ENCODE assay signal across 11 cellular contexts in the genomic region with DNA sequence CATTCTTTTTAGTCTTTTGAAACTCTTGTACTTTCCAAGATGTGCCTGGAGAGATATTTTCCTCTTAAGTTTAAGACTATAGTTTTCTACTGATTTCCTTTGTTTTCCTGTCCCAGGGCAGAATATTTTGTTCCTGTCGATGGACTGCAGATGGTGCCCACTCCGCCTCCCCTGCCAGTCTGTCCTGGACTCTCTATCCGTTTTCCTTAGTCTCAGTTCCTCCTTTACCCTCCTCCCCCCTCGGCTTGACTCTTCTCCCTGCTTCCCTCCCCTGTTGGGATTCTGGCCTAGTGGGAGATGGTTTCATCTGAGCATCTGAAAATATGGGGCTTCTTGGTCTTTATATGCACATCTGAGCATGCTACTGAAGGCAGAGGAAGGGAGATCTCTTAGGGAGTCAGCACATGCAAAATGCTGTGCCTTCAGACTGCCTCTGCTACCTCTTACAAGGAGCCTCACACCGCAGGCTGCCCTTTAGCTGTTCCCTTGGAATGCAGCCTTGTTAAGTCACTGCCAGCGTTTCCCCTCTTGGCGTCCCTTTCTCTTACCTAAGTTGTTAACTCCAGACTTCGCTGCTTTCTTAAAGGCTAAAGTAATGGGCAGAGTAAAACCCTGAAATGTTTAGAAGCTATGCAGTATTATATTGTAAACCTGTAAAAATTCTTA. TPM values are rescaled to one million over a fixed set of nuclear protein-coding genes. Genes with fewer than 3 reads are reported as not detected.
A peak's percentile ranks its signal among the peaks of the same experiment; 100 is the strongest.
DNase-seq lines count a peak whose midpoint lies in the region; ATAC-seq and TF ChIP-seq lines count a peak whose summit lies in the region.
"Had no signal": no experiment of that assay in that cellular context is flagged by ENCODE, and none has a peak within 500 bp of the region (broad histone marks: within the 10 kb centered on the region; RNA-seq: fewer than 3 reads in every experiment).

No MANE protein-coding gene starts in this region.

- H3K4me2 ChIP-seq in mesendoderm (ENCODE audit: low read length), result no peak overlapping the region

- TF ChIP-seq POLR2A in body of pancreas (IDR thresholded peaks at IDR 0.05) (no peak), transverse colon (IDR thresholded peaks at IDR 0.05) (no peak)

- no peak overlapping the region for H3K56ac ChIP-seq in mesendoderm (ENCODE audit: low read length)

- no peak overlapping the region for H3K4me3 ChIP-seq in body of pancreas
- H3K4me3 ChIP-seq in mesendoderm (ENCODE audit: low read length), result no peak overlapping the region
- H3K4me3 ChIP-seq in transverse colon, result no peak overlapping the region
- H3K4me3 ChIP-seq: right lobe of liver had no signal

- no peaks in the 10 kb centered on the region for H3K79me2 ChIP-seq in mesendoderm (ENCODE audit: control insufficient read depth, insufficient read depth, low read length)

- peaks cover 63% of the 10 kb centered on the region for H3K4me1 Mint-ChIP-seq in activated naive CD4-positive, alpha-beta T cell treated with anti-CD3 and anti-CD28 coated beads, Interleukin-2, amount 50 U/mL, for 24 hours
- H3K4me1 Mint-ChIP-seq in activated naive CD4-positive, alpha-beta T cell treated with anti-CD3 and anti-CD28 coated beads for 36 hours (ENCODE audit: low read depth), result peaks cover 69% of the 10 kb centered on the region

- no peak overlapping the region for H4K8ac ChIP-seq in mesendoderm (ENCODE audit: low read depth, low read length)

- H3K23ac ChIP-seq in mesendoderm (ENCODE audit: low read length), result no peak overlapping the region

- H3K79me1 ChIP-seq in mesendoderm (ENCODE audit: low read length), result no peaks in the 10 kb centered on the region

- H4K5ac ChIP-seq in mesendoderm (ENCODE audit: low read length), result no peak overlapping the region

- no peak overlapping the region for H3K18ac ChIP-seq in mesendoderm (ENCODE audit: low read length)

- H2AK5ac ChIP-seq in mesendoderm (ENCODE audit: low read length), result no peak overlapping the region

- H3K27me3 Mint-ChIP-seq in activated naive CD4-positive, alpha-beta T cell treated with anti-CD3 and anti-CD28 coated beads, Interleukin-2, amount 50 U/mL, for 24 hours, result no peaks in the 10 kb centered on the region
- no peaks in the 10 kb centered on the region for H3K27me3 Mint-ChIP-seq in activated naive CD4-positive, alpha-beta T cell treated with anti-CD3 and anti-CD28 coated beads for 36 hours (ENCODE audit: low read depth)

- in situ Hi-C loops in transverse colon (cut with MboI; ENCODE audit: low pct_ligation_motif_present in 1 of 4, low pct_unique_long_range_greater_than_20kb in 1 of 4, low sequenced_read_pairs in 3 of 4), result no loop called here

- peaks cover 2% of the 10 kb centered on the region for H3K36me3 Mint-ChIP-seq in activated naive CD4-positive, alpha-beta T cell treated with anti-CD3 and anti-CD28 coated beads, Interleukin-2, amount 50 U/mL, for 24 hours
- no peaks in the 10 kb centered on the region for H3K36me3 Mint-ChIP-seq in activated naive CD4-positive, alpha-beta T cell treated with anti-CD3 and anti-CD28 coated beads for 36 hours (ENCODE audit: low read depth)

- DNase-seq in activated naive CD4-positive, alpha-beta T cell treated with anti-CD3 and anti-CD28 coated beads for 36 hours, result no peak
- no peak for DNase-seq in body of pancreas
- peak; percentile 92 for DNase-seq in mesendoderm
- no peak for DNase-seq in transverse colon
- DNase-seq in retina, result no peak
- no peak for DNase-seq in NCI-H2196 (lab: John Stamatoyannopoulos, UW; ENCODE audit: unreplicated experiment)
- DNase-seq in GM10266 (ENCODE audit: extremely low spot score), result no peak
- DNase-seq: NCI-H524 treated with DMSO at 0.1 percent for 48 hours, right lobe of liver, WERI-Rb-1 had no signal

- H3K27ac ChIP-seq in body of pancreas, result peak overlapping the region in 3 of 4 donors; percentile 19 to 70 (median 51)
- H3K27ac ChIP-seq in mesendoderm (ENCODE audit: low read depth, low read length), result no peak overlapping the region
- peak overlapping the region; percentile 58 to 74 (median 65) for H3K27ac ChIP-seq in transverse colon
- H3K27ac ChIP-seq: right lobe of liver, WERI-Rb-1 had no signal

- H2BK15ac ChIP-seq in mesendoderm (replicated peaks; ENCODE audit: low read depth), result no peak overlapping the region

- H3K27ac Mint-ChIP-seq in activated naive CD4-positive, alpha-beta T cell treated with anti-CD3 and anti-CD28 coated beads, Interleukin-2, amount 50 U/mL, for 24 hours, result peak overlapping the region; percentile 55
- H3K27ac Mint-ChIP-seq in activated naive CD4-positive, alpha-beta T cell treated with anti-CD3 and anti-CD28 coated beads for 36 hours, result no peak overlapping the region

- H3K36me3 ChIP-seq in body of pancreas (replicated peaks in 1 of 2; ENCODE audit: insufficient read depth in 1 of 2, low read depth in 2 of 2) (no peaks in the 10 kb centered on the region), mesendoderm (ENCODE audit: control insufficient read depth, insufficient read depth, low read length) (no peaks in the 10 kb centered on the region), transverse colon (no peaks in the 10 kb centered on the region)
- H3K36me3 ChIP-seq: right lobe of liver, WERI-Rb-1 had no signal

- peaks cover 40% of the 10 kb centered on the region for H3K4me1 ChIP-seq in body of pancreas
- no peaks in the 10 kb centered on the region for H3K4me1 ChIP-seq in mesendoderm (ENCODE audit: control insufficient read depth, low read depth, low read length)
- H3K4me1 ChIP-seq in transverse colon, result peaks cover 16 to 50% (median 30%) of the 10 kb centered on the region in 4 donors

- H3K4me3 Mint-ChIP-seq in activated naive CD4-positive, alpha-beta T cell treated with anti-CD3 and anti-CD28 coated beads, Interleukin-2, amount 50 U/mL, for 24 hours, result peak overlapping the region; percentile 5
- H3K4me3 Mint-ChIP-seq in activated naive CD4-positive, alpha-beta T cell treated with anti-CD3 and anti-CD28 coated beads for 36 hours, result no peak overlapping the region

- H2BK120ac ChIP-seq in mesendoderm (ENCODE audit: low read depth, low read length), result no peak overlapping the region

- no peaks in the 10 kb centered on the region for H3K9me3 Mint-ChIP-seq in activated naive CD4-positive, alpha-beta T cell treated with anti-CD3 and anti-CD28 coated beads, Interleukin-2, amount 50 U/mL, for 24 hours
- no peaks in the 10 kb centered on the region for H3K9me3 Mint-ChIP-seq in activated naive CD4-positive, alpha-beta T cell treated with anti-CD3 and anti-CD28 coated beads for 36 hours

- H3K9ac ChIP-seq in mesendoderm (ENCODE audit: low read length), result no peak overlapping the region

- no peak for ATAC-seq in body of pancreas

- intact Hi-C loops in activated naive CD4-positive, alpha-beta T cell treated with anti-CD3 and anti-CD28 coated beads for 36 hours (cut with micrococcal nuclease), result loop anchor here (5.0 kb wide), 2 partner anchors 321 to 459 kb away; a partner anchor contains a TSS
- intact Hi-C loops in body of pancreas (cut with DNase I) (no loop called here), transverse colon (cut with DNase I; ENCODE audit: low total_unique reads) (loop anchor here (5.0 kb wide), 1 partner anchor 46 kb away; no protein-coding TSS in a partner anchor)

- WGBS in body of pancreas, 2 donors, result 33 to 37% methylated on average over 8 of the region's 8 CpGs
- no CpG with 5 or more reads among the region's 8 CpGs for WGBS in mesendoderm (ENCODE audit: extremely low coverage, insufficient coverage, low lambda C conversion rate)
- 39 to 59% methylated on average over 7 to 8 of the region's 8 CpGs for WGBS in transverse colon (ENCODE audit: low coverage in 1 of 2), 2 donors

- H3K9me3 ChIP-seq in body of pancreas (no peaks in the 10 kb centered on the region), transverse colon (no peaks in the 10 kb centered on the region)
- H3K9me3 ChIP-seq: right lobe of liver had no signal

- TF ChIP-seq CTCF in body of pancreas (IDR thresholded peaks at IDR 0.05), result no peak
- TF ChIP-seq CTCF in transverse colon (IDR thresholded peaks at IDR 0.05), result no peak
- no peak for TF ChIP-seq CTCF in GM10266 (IDR thresholded peaks at IDR 0.05; ENCODE audit: control insufficient read depth, insufficient read depth, low read depth, missing control alignments)

- CTCF ChIA-PET in activated naive CD4-positive, alpha-beta T cell treated with anti-CD3 and anti-CD28 coated beads for 36 hours (lab: Charles Lee), result interaction anchor here (3.7 kb wide), 1 partner anchor 11 kb away, joined by 12 read pairs; no protein-coding TSS in a partner anchor

- no peaks in the 10 kb centered on the region for H3K27me3 ChIP-seq in body of pancreas
- H3K27me3 ChIP-seq in mesendoderm (ENCODE audit: insufficient read depth, low read length, poor library complexity), result no peaks in the 10 kb centered on the region
- H3K27me3 ChIP-seq in transverse colon, result no peaks in the 10 kb centered on the region
- H3K27me3 ChIP-seq: right lobe of liver had no signal

- no peak for TF ChIP-seq EP300 in transverse colon (IDR thresholded peaks at IDR 0.05; ENCODE audit: low read depth)

- H2BK5ac ChIP-seq in mesendoderm (ENCODE audit: low read length), result no peak overlapping the region

- no peak overlapping the region for H3K4ac ChIP-seq in mesendoderm (ENCODE audit: low read depth, low read length)

RNA-seq across cellular contexts. Expression of a gene that starts 49.6 kb away (rescaled TPM):
- total RNA-seq in activated naive CD4-positive, alpha-beta T cell treated with anti-CD3 and anti-CD28 coated beads for 36 hours, result 10 to 100 TPM; 19.4 to 21.3 TPM
- 10 to 100 TPM in 1 of 2 donors, 1 to 10 TPM in 1; 8.6 to 35.9 TPM for total RNA-seq in body of pancreas
- polyA plus RNA-seq in mesendoderm (2013, experiment 1 of 2), result 1.5 TPM
- 1.7 TPM for polyA plus RNA-seq in mesendoderm (2013, experiment 2 of 2)
- total RNA-seq in transverse colon, result 100 to 1,000 TPM in 1 of 4 donors, 10 to 100 TPM in 3; 34.8 to 277 (median 60.6) TPM
